1 cellular context compared by ENCODE assay signal in genomic region chr9:133352635-133353340, GRCh38.
TF ChIP-seq lines count a peak whose summit lies in the region.

No MANE protein-coding gene starts in this region.

TF ChIP-seq in HepG2, 621 proteins besides CTCF, POLR2A, EP300 and RAD21:
- TF ChIP-seq HIVEP1 (CRISPR knock-in tag; IDR thresholded peaks at IDR 0.05) (no peak), THRA (CRISPR knock-in tag; IDR thresholded peaks at IDR 0.05; ENCODE audit: borderline replicate concordance) (no peak), ZNF614 (CRISPR knock-in tag; IDR thresholded peaks at IDR 0.05; ENCODE audit: borderline replicate concordance) (no peak), ZNF547 (CRISPR knock-in tag; IDR thresholded peaks at IDR 0.05) (no peak), THAP11 (CRISPR knock-in tag; IDR thresholded peaks at IDR 0.05) (no peak), ZNF704 (CRISPR knock-in tag; IDR thresholded peaks at IDR 0.05; ENCODE audit: borderline replicate concordance) (no peak), POLR2G (IDR thresholded peaks at IDR 0.05; ENCODE audit: low read depth, low read length) (peak; percentile 69), CREB1 (IDR thresholded peaks at IDR 0.05) (no peak), CREB1 (CRISPR knock-in tag; IDR thresholded peaks at IDR 0.05) (no peak), RBM22 (optimal IDR thresholded peaks at IDR 0.05; ENCODE audit: low read length) (peak; percentile 68), TRIM22 (IDR thresholded peaks at IDR 0.05) (no peak), MNT (IDR thresholded peaks at IDR 0.05) (no peak), ZNF737 (CRISPR knock-in tag; IDR thresholded peaks at IDR 0.05; ENCODE audit: borderline replicate concordance) (no peak), KMT2A (CRISPR knock-in tag; IDR thresholded peaks at IDR 0.05) (no peak), RBFOX2 (IDR thresholded peaks at IDR 0.05; ENCODE audit: low read depth, low read length) (peak; percentile 62), MED8 (CRISPR knock-in tag; IDR thresholded peaks at IDR 0.05; ENCODE audit: insufficient replicate concordance) (no peak), ZNF260 (CRISPR knock-in tag; IDR thresholded peaks at IDR 0.05; ENCODE audit: borderline replicate concordance, low read depth) (no peak), FOXO4 (CRISPR knock-in tag; conservative IDR thresholded peaks at IDR 0.05) (no peak), SIX4 (CRISPR knock-in tag; IDR thresholded peaks at IDR 0.05) (no peak), RAD51 (IDR thresholded peaks at IDR 0.05; ENCODE audit: borderline replicate concordance) (no peak), ZNF646 (CRISPR knock-in tag; IDR thresholded peaks at IDR 0.05) (no peak), MBD4 (IDR thresholded peaks at IDR 0.05; ENCODE audit: borderline replicate concordance, low read length) (0 out of 2 replicates have a peak, but pooled peaks have one; percentile 9), TP53 (CRISPR knock-in tag; conservative IDR thresholded peaks at IDR 0.05) (no peak), KDM5A (IDR thresholded peaks at IDR 0.05; ENCODE audit: borderline replicate concordance, low read length) (no peak), ZFP36L2 (CRISPR knock-in tag; IDR thresholded peaks at IDR 0.05) (no peak), POLR2AphosphoS5 (IDR thresholded peaks at IDR 0.05; ENCODE audit: low read depth, low read length) (peak; percentile 30)
TF ChIP-seq in HepG2: peak in this region for 5.
